8 cellular contexts compared by ENCODE assay signal in the genomic region with DNA sequence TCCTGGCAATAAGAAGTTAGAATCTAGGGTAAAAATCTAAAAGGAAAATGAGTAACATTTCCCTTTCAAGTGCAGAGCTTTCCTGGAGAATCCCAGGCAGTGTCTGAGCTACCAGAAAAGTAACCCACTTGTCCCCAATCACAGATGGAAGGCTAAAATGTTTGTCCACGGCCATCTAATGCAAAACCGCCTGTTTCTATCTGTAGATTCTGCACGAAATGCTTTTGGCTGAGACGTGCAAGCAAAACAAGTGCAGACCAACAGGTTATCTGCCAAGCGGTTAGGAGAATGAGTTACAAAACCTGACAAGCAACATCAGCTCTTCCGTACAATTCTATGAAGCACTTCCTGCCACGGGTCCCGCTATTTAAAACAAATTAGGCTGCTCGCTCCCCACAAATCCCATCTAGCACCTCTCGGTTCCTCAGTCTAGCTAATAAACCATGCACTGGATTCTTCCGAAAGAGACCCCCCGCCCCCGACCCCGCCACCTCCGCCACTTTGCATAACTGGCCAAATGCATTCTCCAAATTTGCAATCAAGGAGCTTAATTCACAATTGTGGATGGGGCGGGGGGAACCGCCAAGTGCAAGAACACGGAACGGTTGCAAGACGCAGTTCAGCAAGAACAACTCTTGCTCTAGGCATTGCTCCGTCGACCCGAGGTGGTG. TPM values are rescaled to one million over a fixed set of nuclear protein-coding genes. Genes with fewer than 3 reads are reported as not detected.
DNase-seq lines count a peak whose midpoint lies in the region; ATAC-seq, FAIRE-seq and TF ChIP-seq lines count a peak whose summit lies in the region.

No MANE protein-coding gene starts in this region.

- TF ChIP-seq EP300 in K562 (IDR thresholded peaks at IDR 0.05; ENCODE audit: low read length): no peak

- peaks cover 58% of the 10 kb centered on the region for H3K79me2 ChIP-seq in OCI-LY1 (ENCODE audit: insufficient read depth, low read length)
- H3K79me2 ChIP-seq in K562 (ENCODE audit: control insufficient read depth, insufficient read depth, low read length): peaks cover 72% of the 10 kb centered on the region

- H3K27ac ChIP-seq in heart right ventricle (peak overlapping the region; percentile 90 to 100 (median 99)), OCI-LY1 (ENCODE audit: low read depth, low read length, poor library complexity, severe bottlenecking) (peak overlapping the region; percentile 74), K562 (ENCODE audit: extremely low read depth, low read depth, low read length) (peak overlapping the region; percentile 91), subcutaneous abdominal adipose tissue (ENCODE audit: low read depth, low read length) (peak overlapping the region; percentile 99)

- BruUV-seq in K562 (replicated peaks; lab: Mats Ljungman, UMichigan): no TSS peak

- no peak for FAIRE-seq in K562 (lab: Jason Lieb, UNC)

- POLR2A ChIA-PET in K562 (lab: Yijun Ruan, JAX): interaction anchor here (0.7 to 3.0 kb wide), 10 partner anchors 9 to 57 kb away, joined by 3 to 10 read pairs (median 4); no protein-coding TSS in a partner anchor

- H3K4me3 ChIP-seq in heart right ventricle (peak overlapping the region; percentile 82 to 98 (median 93)), OCI-LY1 (ENCODE audit: low read depth, low read length, poor library complexity, severe bottlenecking) (peak overlapping the region; percentile 72), K562 (peak overlapping the region; percentile 88), subcutaneous abdominal adipose tissue (ENCODE audit: low read depth in 1 of 5, low read length in 5 of 5) (peak overlapping the region; percentile 87 to 98 (median 94))

- in situ Hi-C loops in K562 (cut with MboI): no loop called here

- H3K9ac ChIP-seq in OCI-LY1 (ENCODE audit: low read length) (peak overlapping the region; percentile 77), K562 (ENCODE audit: insufficient read depth in 1 of 2, low read depth in 2 of 2, low read length in 2 of 2) (peak overlapping the region; percentile 81 to 97), subcutaneous abdominal adipose tissue (ENCODE audit: low read length in 5 of 5) (peak overlapping the region; percentile 32 to 100 (median 97))

- H3K9me3 ChIP-seq in heart right ventricle (no peaks in the 10 kb centered on the region), OCI-LY1 (ENCODE audit: low read length) (no peaks in the 10 kb centered on the region), K562 (replicated peaks; ENCODE audit: control insufficient read depth, insufficient read depth, low read depth, low read length) (no peaks in the 10 kb centered on the region), subcutaneous abdominal adipose tissue (ENCODE audit: control insufficient read depth in 5 of 5, low read length in 5 of 5) (no peaks in the 10 kb centered on the region)

- TF ChIP-seq CTCF in heart right ventricle (IDR thresholded peaks at IDR 0.05): no peak
- no peak for TF ChIP-seq CTCF in OCI-LY1 (IDR thresholded peaks at IDR 0.05; ENCODE audit: low read length)
- no peak for TF ChIP-seq CTCF in K562 (IDR thresholded peaks at IDR 0.05 in 2 of 3, conservative IDR thresholded peaks at IDR 0.05 in 1 of 3; ENCODE audit: insufficient read depth in 2 of 3, low read depth in 1 of 3, low read length in 3 of 3)

- H3K36me3 ChIP-seq in heart right ventricle (peaks cover 0 to 6% (median 0%) of the 10 kb centered on the region in 9 donors), OCI-LY1 (ENCODE audit: insufficient read depth, low read length) (peaks cover 29% of the 10 kb centered on the region), K562 (ENCODE audit: control insufficient read depth, insufficient read depth, low read length) (peaks cover 28% of the 10 kb centered on the region), subcutaneous abdominal adipose tissue (ENCODE audit: control insufficient read depth in 5 of 5, insufficient read depth in 5 of 5, low read length in 5 of 5) (peaks cover 0 to 7% (median 3%) of the 10 kb centered on the region in 5 donors)

- CTCF ChIA-PET in K562 (lab: Yijun Ruan, JAX; ENCODE audit: low intra/inter-chr PET ratio): no interaction called here

- no peak for ATAC-seq in heart right ventricle
- ATAC-seq in left cardiac atrium: no peak
- peak; percentile 39 for ATAC-seq in HG02943 (IDR thresholded peaks at IDR 0.05; ENCODE audit: low read depth, unreplicated experiment)
- ATAC-seq in K562: no peak

- H4K20me1 ChIP-seq in OCI-LY1 (ENCODE audit: insufficient read depth, low read length): no peaks in the 10 kb centered on the region; the same call in 1 of the 2 replicates
- H4K20me1 ChIP-seq in K562 (replicated peaks; ENCODE audit: control insufficient read depth, insufficient read depth, low read length): peaks cover 38% of the 10 kb centered on the region

- peaks cover 5% of the 10 kb centered on the region for H3K9me1 ChIP-seq in K562 (ENCODE audit: control insufficient read depth, insufficient read depth, low read length)

- H3K4me2 ChIP-seq in OCI-LY1 (ENCODE audit: low read length) (peak overlapping the region; percentile 71), K562 (ENCODE audit: insufficient read depth, low read length) (peak overlapping the region; percentile 88)

- H3K9me2 ChIP-seq in OCI-LY1 (ENCODE audit: low read depth, low read length): no peaks in the 10 kb centered on the region

- peaks cover 0 to 52% (median 31%) of the 10 kb centered on the region in 9 donors for H3K4me1 ChIP-seq in heart right ventricle
- peaks cover 58% of the 10 kb centered on the region for H3K4me1 ChIP-seq in OCI-LY1 (ENCODE audit: insufficient read depth, low read length, severe bottlenecking)
- peaks cover 0 to 25% of the 10 kb centered on the region in 2 experiments; a peak in 3 of 5 replicates for H3K4me1 ChIP-seq in K562 (replicated peaks in 1 of 2; ENCODE audit: control insufficient read depth in 2 of 2, insufficient read depth in 2 of 2, low read length in 2 of 2)
- peaks cover 4 to 52% (median 44%) of the 10 kb centered on the region in 5 donors for H3K4me1 ChIP-seq in subcutaneous abdominal adipose tissue (ENCODE audit: control insufficient read depth in 5 of 5, insufficient read depth in 5 of 5, low read length in 5 of 5)

- WGBS in heart right ventricle, 2 donors: 0 to 1% methylated on average over 23 of the region's 23 CpGs
- WGBS in K562 (ENCODE audit: insufficient coverage, low coverage, missing lambda C conversion rate): under 1% methylated on average over 23 of the region's 23 CpGs

- DNase-seq in heart right ventricle (no peak), left cardiac atrium (no peak), K562 (ENCODE audit: extremely low read depth in 1 of 4, low spot score in 3 of 4) (peak in 1 of 4 experiments; percentile 34), left kidney (ENCODE audit: low read depth, low spot score) (peak; percentile 56), cerebellum (ENCODE audit: low spot score) (no peak)

- TF ChIP-seq RAD21 in K562 (CRISPR knock-in tag; conservative IDR thresholded peaks at IDR 0.05 in 1 of 2, IDR thresholded peaks at IDR 0.05 in 1 of 2): no peak

- no peak overlapping the region for H2AFZ ChIP-seq in OCI-LY1 (ENCODE audit: low read length)
- H2AFZ ChIP-seq in K562 (ENCODE audit: low read depth, low read length): no peak overlapping the region

- no peaks in the 10 kb centered on the region for H3F3A ChIP-seq in OCI-LY1 (ENCODE audit: insufficient read depth, low read length)

- no peaks in the 10 kb centered on the region for H3K27me3 ChIP-seq in heart right ventricle
- no peaks in the 10 kb centered on the region for H3K27me3 ChIP-seq in OCI-LY1 (ENCODE audit: insufficient read depth, low read length)
- H3K27me3 ChIP-seq in K562 (ENCODE audit: control insufficient read depth in 2 of 2, insufficient read depth in 2 of 2, low read length in 2 of 2): no peaks in the 10 kb centered on the region
- H3K27me3 ChIP-seq in subcutaneous abdominal adipose tissue (ENCODE audit: control insufficient read depth in 5 of 5, insufficient read depth in 4 of 5, low read length in 5 of 5): no peaks in the 10 kb centered on the region

- no peak for TF ChIP-seq POLR2A in K562 (conservative IDR thresholded peaks at IDR 0.05)

- intact Hi-C loops in heart right ventricle (cut with DNase I) (loop anchor here (2.0 to 10.0 kb wide), 8 partner anchors 35 to 175 kb away; no protein-coding TSS in a partner anchor), left cardiac atrium (cut with DNase I) (loop anchor here in 1 of 2 donors (5.0 kb wide), 1 partner anchor 45 kb away; no protein-coding TSS in a partner anchor), K562 (cut with micrococcal nuclease) (loop anchor here (5.0 kb wide), 2 partner anchors 35 to 50 kb away; no protein-coding TSS in a partner anchor)

TF ChIP-seq in K562, 482 proteins besides CTCF, POLR2A, EP300 and RAD21 (continues in another document):
- TF ChIP-seq DMBX1 (CRISPR knock-in tag; IDR thresholded peaks at IDR 0.05; ENCODE audit: borderline replicate concordance): no peak
- TF ChIP-seq TGIF2 (CRISPR knock-in tag; IDR thresholded peaks at IDR 0.05): no peak

RNA-seq across cellular contexts. Expression of a gene that starts 1.4 kb away (rescaled TPM):
- total RNA-seq in heart right ventricle: 10 to 100 TPM; 16.9 to 48.1 (median 29.7) TPM
- polyA plus RNA-seq in heart right ventricle: 10 to 100 TPM; 17.1 to 39.0 TPM
- total RNA-seq in left cardiac atrium: 100 to 1,000 TPM in 1 of 2 donors, 10 to 100 TPM in 1; 66.6 to 106 TPM
- total RNA-seq in K562 (2011; cell fraction: chromatin; rRNA removed; ENCODE audit: low replicate concordance): 254 and 349 TPM in 2 replicates
- 242 and 277 TPM in 2 replicates for total RNA-seq in K562 (2011; cell fraction: nucleolus; rRNA removed)
- 310 and 344 TPM in 2 replicates for total RNA-seq in K562 (2011; cell fraction: nucleoplasm; rRNA removed)
- total RNA-seq in K562 (2014; rRNA removed): 70.6 and 80.6 TPM in 2 replicates
- total RNA-seq in K562 (2014; rRNA removed; fragmentation: Illumina TruSeq; extraction: Trizol): 131 and 151 TPM in 2 replicates
- 122 and 132 TPM in 2 replicates for total RNA-seq in K562 (2015; rRNA removed; fragmentation: Illumina TruSeq; extraction: Trizol)
- 134 and 151 TPM in 2 replicates for total RNA-seq in K562 (2021)
- 245 TPM in 2 replicates for polyA plus RNA-seq in K562 (2011; rRNA removed)
- polyA plus RNA-seq in K562 (2011; cell fraction: cytosol; rRNA removed): 106 and 186 TPM in 2 replicates
- 434 and 508 TPM in 2 replicates for polyA plus RNA-seq in K562 (2011; cell fraction: nucleus; rRNA removed)
- polyA plus RNA-seq in K562 (2012): 143 and 177 TPM in 2 replicates
- polyA plus RNA-seq in K562 (2014; fragmentation: Illumina TruSeq; extraction: Trizol): 150 and 172 TPM in 2 replicates
- polyA plus RNA-seq in K562 (2014; fragmentation: Nextera tagmentation; extraction: Ambion mirVana): 100 to 1,000 TPM; 124 to 148 TPM
- polyA plus RNA-seq in K562 (2014; rRNA removed): 107 and 109 TPM in 2 replicates
- 294 and 362 TPM in 2 replicates for polyA minus RNA-seq in K562 (2011; rRNA and poly(A)+ RNA removed)
- polyA minus RNA-seq in K562 (2011; cell fraction: cytosol; rRNA and poly(A)+ RNA removed): 132 and 149 TPM in 2 replicates
- polyA minus RNA-seq in K562 (2011; cell fraction: nucleus; rRNA and poly(A)+ RNA removed): 163 and 262 TPM in 2 replicates
- total RNA-seq in cerebellum: 50.4 TPM
